ENCODE assay signal across 1 cellular context in the genomic region with DNA sequence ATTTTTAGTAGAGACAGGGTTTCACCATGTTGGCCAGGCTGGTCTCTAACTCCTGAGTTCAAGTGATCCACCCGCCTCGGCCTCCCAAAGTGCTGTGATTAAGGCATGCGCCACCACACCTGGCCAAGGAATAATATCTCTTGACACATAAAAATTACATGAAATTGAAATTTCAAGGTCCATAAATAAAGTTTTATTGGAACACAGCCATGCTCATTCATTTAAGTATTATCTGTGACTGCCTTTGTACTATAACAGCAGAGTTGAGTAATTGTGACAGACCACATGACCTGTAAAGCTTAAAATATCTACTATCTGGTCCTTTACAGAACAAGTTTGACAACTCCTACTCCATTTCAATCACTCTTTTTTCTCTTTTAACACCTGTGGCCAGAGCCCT.
TF ChIP-seq lines count a peak whose summit lies in the region.

No MANE protein-coding gene starts in this region.

TF ChIP-seq in GM12878, 131 proteins besides CTCF, POLR2A, EP300 and RAD21 (continued from another document):
- TF ChIP-seq, protein P1, sequence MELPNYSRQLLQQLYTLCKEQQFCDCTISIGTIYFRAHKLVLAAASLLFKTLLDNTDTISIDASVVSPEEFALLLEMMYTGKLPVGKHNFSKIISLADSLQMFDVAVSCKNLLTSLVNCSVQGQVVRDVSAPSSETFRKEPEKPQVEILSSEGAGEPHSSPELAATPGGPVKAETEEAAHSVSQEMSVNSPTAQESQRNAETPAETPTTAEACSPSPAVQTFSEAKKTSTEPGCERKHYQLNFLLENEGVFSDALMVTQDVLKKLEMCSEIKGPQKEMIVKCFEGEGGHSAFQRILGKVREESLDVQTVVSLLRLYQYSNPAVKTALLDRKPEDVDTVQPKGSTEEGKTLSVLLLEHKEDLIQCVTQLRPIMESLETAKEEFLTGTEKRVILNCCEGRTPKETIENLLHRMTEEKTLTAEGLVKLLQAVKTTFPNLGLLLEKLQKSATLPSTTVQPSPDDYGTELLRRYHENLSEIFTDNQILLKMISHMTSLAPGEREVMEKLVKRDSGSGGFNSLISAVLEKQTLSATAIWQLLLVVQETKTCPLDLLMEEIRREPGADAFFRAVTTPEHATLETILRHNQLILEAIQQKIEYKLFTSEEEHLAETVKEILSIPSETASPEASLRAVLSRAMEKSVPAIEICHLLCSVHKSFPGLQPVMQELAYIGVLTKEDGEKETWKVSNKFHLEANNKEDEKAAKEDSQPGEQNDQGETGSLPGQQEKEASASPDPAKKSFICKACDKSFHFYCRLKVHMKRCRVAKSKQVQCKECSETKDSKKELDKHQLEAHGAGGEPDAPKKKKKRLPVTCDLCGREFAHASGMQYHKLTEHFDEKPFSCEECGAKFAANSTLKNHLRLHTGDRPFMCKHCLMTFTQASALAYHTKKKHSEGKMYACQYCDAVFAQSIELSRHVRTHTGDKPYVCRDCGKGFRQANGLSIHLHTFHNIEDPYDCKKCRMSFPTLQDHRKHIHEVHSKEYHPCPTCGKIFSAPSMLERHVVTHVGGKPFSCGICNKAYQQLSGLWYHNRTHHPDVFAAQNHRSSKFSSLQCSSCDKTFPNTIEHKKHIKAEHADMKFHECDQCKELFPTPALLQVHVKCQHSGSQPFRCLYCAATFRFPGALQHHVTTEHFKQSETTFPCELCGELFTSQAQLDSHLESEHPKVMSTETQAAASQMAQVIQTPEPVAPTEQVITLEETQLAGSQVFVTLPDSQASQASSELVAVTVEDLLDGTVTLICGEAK (IDR thresholded peaks at IDR 0.05; ENCODE audit: borderline replicate concordance), result peak; percentile 56; the same call in 1 of the 2 replicates
TF ChIP-seq in GM12878: peak in this region for 1.
